8 cellular contexts compared by ENCODE assay signal in the genomic region with DNA sequence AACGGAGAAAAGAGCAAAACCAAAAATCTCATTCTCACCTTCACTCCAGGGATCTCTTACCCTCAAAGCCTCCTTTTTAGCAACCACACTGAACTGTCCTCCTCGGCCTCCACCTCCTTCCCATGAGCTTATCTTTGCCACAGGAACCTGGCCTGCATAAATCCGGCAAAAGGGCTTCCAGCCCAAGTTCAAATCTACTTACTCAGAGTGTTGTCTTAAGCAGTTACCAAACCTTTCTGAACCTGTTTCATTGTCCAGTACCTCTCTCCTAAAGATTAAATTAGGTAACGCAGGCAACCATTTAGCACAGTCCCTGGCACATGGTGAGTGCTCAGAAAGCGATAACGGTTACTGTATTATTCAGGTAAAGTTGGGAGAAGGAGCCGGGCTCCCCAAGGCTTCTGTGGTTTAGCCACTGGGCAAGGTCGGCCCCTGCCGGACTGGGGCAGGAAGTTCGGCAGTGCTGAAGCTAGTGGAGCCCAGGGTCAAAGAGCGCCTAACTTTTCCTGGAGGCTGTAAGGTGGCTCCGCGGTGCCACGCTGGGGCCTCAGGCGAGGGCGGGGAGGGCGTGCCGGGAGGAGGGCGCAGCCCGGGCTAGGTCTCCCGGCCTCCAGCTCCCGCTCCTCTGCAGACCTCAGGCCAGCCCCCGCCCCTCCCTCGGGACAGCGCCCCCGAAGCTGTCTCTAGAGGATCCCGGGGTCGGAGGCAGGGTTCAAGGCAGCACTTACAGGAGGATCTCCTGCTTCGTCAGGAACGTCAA. TPM values are rescaled to one million over a fixed set of nuclear protein-coding genes. Genes with fewer than 3 reads are reported as not detected.
DNase-seq lines count a peak whose midpoint lies in the region; ATAC-seq and TF ChIP-seq lines count a peak whose summit lies in the region.

No MANE protein-coding gene starts in this region.

- peak; percentile 26 for ATAC-seq in GM18861 (IDR thresholded peaks at IDR 0.05; ENCODE audit: unreplicated experiment)
- ATAC-seq in HG03097 (IDR thresholded peaks at IDR 0.05; ENCODE audit: low FRiP score, unreplicated experiment): peak; percentile 35
- peak; percentile 62 for ATAC-seq in Panc1

- in situ Hi-C loops in Panc1 (cut with HindIII; ENCODE audit: low pct_unique_long_range_greater_than_20kb, low sequenced_read_pairs): no loop called here

- no peaks in the 10 kb centered on the region for H3K9me3 ChIP-seq in Panc1 (ENCODE audit: control insufficient read depth, insufficient read depth, low read depth, low read length)
- no peaks in the 10 kb centered on the region for H3K9me3 ChIP-seq in vagina

- TF ChIP-seq CTCF in AG09309 (IDR thresholded peaks at IDR 0.05; ENCODE audit: control insufficient read depth, insufficient read depth, low read depth, low read length, missing control alignments) (peak; percentile 50), Panc1 (IDR thresholded peaks at IDR 0.05) (no peak; the same call in 1 of the 2 replicates), vagina (IDR thresholded peaks at IDR 0.05) (peak in 1 of 3 experiments; percentile 42)

- H3K27ac ChIP-seq in Panc1 (ENCODE audit: low read length) (peak overlapping the region; percentile 99), vagina (peak overlapping the region; percentile 83)

- H3K36me3 ChIP-seq in Panc1 (ENCODE audit: control insufficient read depth, insufficient read depth, low read length) (no peaks in the 10 kb centered on the region; the same call in 1 of the 2 replicates), vagina (peaks cover 0 to 24% of the 10 kb centered on the region in 2 donors)

- TSS peak; percentile 78 for BruUV-seq in Panc1 (replicated peaks; lab: Mats Ljungman, UMichigan)

- POLR2A ChIA-PET in Panc1 (lab: Charles Lee): interaction anchor here (0.6 to 1.9 kb wide), 10 partner anchors 16 to 984 kb away, joined by 3 to 10 read pairs (median 4); a partner anchor contains a TSS

- H3K4me3 ChIP-seq in AG09309 (ENCODE audit: control insufficient read depth, low read depth, low read length) (peak overlapping the region; percentile 63), Panc1 (ENCODE audit: low read depth in 2 of 2, low read length in 2 of 2) (peak overlapping the region; percentile 75 to 85), vagina (peak overlapping the region; percentile 70 to 98)

- no peaks in the 10 kb centered on the region for H3K27me3 ChIP-seq in Panc1 (ENCODE audit: control insufficient read depth, insufficient read depth, low read length)
- H3K27me3 ChIP-seq in vagina: no peaks in the 10 kb centered on the region

- DNase-seq in AG09309 (ENCODE audit: low read depth) (no peak), Panc1 (ENCODE audit: low read depth, low spot score) (no peak), activated gamma-delta T cell treated with Interleukin-2 at 50 U/mL for 16 hours (peak; percentile 36), glomerular visceral epithelial cell (ENCODE audit: extremely low spot score) (peak; percentile 72), pons (ENCODE audit: low spot score) (peak; percentile 46), vagina (ENCODE audit: extremely low spot score in 2 of 2) (no peak)

- intact Hi-C loops in Panc1 (cut with micrococcal nuclease; ENCODE audit: unreplicated experiment): no loop called here
- intact Hi-C loops in vagina (cut with DNase I): no loop called here

- H3K4me1 ChIP-seq in Panc1 (ENCODE audit: control insufficient read depth, insufficient read depth, low read length) (peaks cover 47% of the 10 kb centered on the region), vagina (peaks cover 47% of the 10 kb centered on the region)

- CTCF ChIA-PET in Panc1 (lab: Charles Lee): interaction anchor here (0.6 to 1.3 kb wide), 8 partner anchors 12 to 297 kb away, joined by 3 to 7 read pairs (median 4); a partner anchor contains a TSS

- TF ChIP-seq POLR2A in vagina (IDR thresholded peaks at IDR 0.05): no peak

RNA-seq across cellular contexts. Expression of a gene that starts 0.6 kb away (rescaled TPM):
- 193 TPM for total RNA-seq in Panc1 (2021; ENCODE audit: unreplicated experiment)
- polyA plus RNA-seq in Panc1 (2012; ENCODE audit: insufficient read length): 352 TPM
- total RNA-seq in vagina: 42.7 TPM

RNA-seq across cellular contexts. Expression of a gene that starts 0.9 kb away (rescaled TPM):
- total RNA-seq in Panc1 (2021; ENCODE audit: unreplicated experiment) (22.8 TPM), vagina (4.9 TPM)
- polyA plus RNA-seq in Panc1 (2012; ENCODE audit: insufficient read length): 11.7 TPM

RNA-seq across cellular contexts. Expression of a gene that starts 16.2 kb away (rescaled TPM):
- total RNA-seq in Panc1 (2021; ENCODE audit: unreplicated experiment): 0.39 TPM
- 0.17 TPM for polyA plus RNA-seq in Panc1 (2012; ENCODE audit: insufficient read length)
- not detected for total RNA-seq in vagina

RNA-seq across cellular contexts. Expression of a gene that starts 32.0 kb away (rescaled TPM):
- total RNA-seq in Panc1 (2021; ENCODE audit: unreplicated experiment) (600 TPM), vagina (205 TPM)
- 1,018 TPM for polyA plus RNA-seq in Panc1 (2012; ENCODE audit: insufficient read length)

RNA-seq across cellular contexts. Expression of a gene that starts 32.4 kb away (rescaled TPM):
- total RNA-seq in Panc1 (2021; ENCODE audit: unreplicated experiment) (137 TPM), vagina (59.2 TPM)
- 85.4 TPM for polyA plus RNA-seq in Panc1 (2012; ENCODE audit: insufficient read length)

Comparison
In these comparisons a context has a peak if more than half of its experiments do, and no peak if none do; other contexts are left out.
1. DNase-seq: peak in activated gamma-delta T cell treated with Interleukin-2 at 50 U/mL for 16 hours (single experiment), glomerular visceral epithelial cell (single experiment) and pons (single experiment); none in AG09309 (single experiment), Panc1 (single experiment) and vagina (0 of 2).
2. Peak in every context shown above with its lines, with median percentiles within 50 percentile points of each other: H3K4me3 ChIP-seq and ATAC-seq.